26 cellular contexts compared by ENCODE assay signal in genomic region chr6:52925919-52926792, GRCh38. TPM values are rescaled to one million over a fixed set of nuclear protein-coding genes. Genes with fewer than 3 reads are reported as not detected.
"Had no signal": no experiment of that assay in that cellular context is flagged by ENCODE, and none has a peak within 500 bp of the region (broad histone marks: within the 10 kb centered on the region; RNA-seq: fewer than 3 reads in every experiment).

No MANE protein-coding gene starts in this region.

- H3K4me3 ChIP-seq: coronary artery, gastroesophageal sphincter, mucosa of descending colon, sigmoid colon, testis had no signal

- H3K27me3 ChIP-seq: gastroesophageal sphincter, sigmoid colon, testis had no signal

- H3K4me1 ChIP-seq: sigmoid colon, testis had no signal

- DNase-seq: activated CD4-positive, alpha-beta memory T cell treated with anti-CD3 and anti-CD28 coated beads, Interleukin-2, amount 10 ng/mL, durations not matched to agents 7 days and 5 days; activated CD4-positive, alpha-beta T cell treated with anti-CD3 and anti-CD28 coated beads, Interleukin-2, amount 10 ng/mL, durations not matched to agents 24 days and 14 days; activated effector memory CD4-positive, alpha-beta T cell treated with Interleukin-2 at 50 U/mL for 16 hours; activated naive CD4-positive, alpha-beta T cell treated with anti-CD3 and anti-CD28 coated beads for 36 hours; activated naive CD8-positive, alpha-beta T cell treated with anti-CD3 and anti-CD28 coated beads, Interleukin-2, amount 10 ng/mL, durations not matched to agents 7 days and 5 days; activated T-cell treated with anti-CD3 and anti-CD28 coated beads, Interleukin-2, amount 50 U/mL, for 72 hours; amniotic stem cell; endodermal cell; head of caudate nucleus; hypothalamus; left cardiac atrium; mucosa of descending colon; occipital lobe; sigmoid colon; stimulated activated CD4-positive, alpha-beta T cell treated with anti-CD3 and anti-CD28 coated beads, Interleukin-4, amount 100 ng/mL, for 1 hour; stimulated activated naive CD4-positive, alpha-beta T cell; testis had no signal

- ATAC-seq: activated CD4-positive, CD25-positive, alpha-beta regulatory T cell treated with anti-CD3 and anti-CD28 coated beads, Interleukin-2, amount 50 U/mL, for 24 hours; activated T-cell treated with anti-CD3 and anti-CD28 coated beads, Interleukin-2, amount 50 U/mL, for 72 hours; gastroesophageal sphincter; left cardiac atrium; mucosa of descending colon had no signal

- H3K27ac ChIP-seq: coronary artery, gastroesophageal sphincter, sigmoid colon had no signal

- H3K9me3 ChIP-seq: gastroesophageal sphincter, mucosa of descending colon, sigmoid colon, testis had no signal

- H3K36me3 ChIP-seq: gastroesophageal sphincter, sigmoid colon had no signal

RNA-seq across cellular contexts. Expression of gene GSTA3, which starts 16.7 kb away (rescaled TPM):
- total RNA-seq: activated CD4-positive, alpha-beta memory T cell treated with anti-CD3 and anti-CD28 coated beads, Interleukin-2, amount 10 ng/mL, durations not matched to agents 7 days and 5 days; activated CD4-positive, alpha-beta T cell treated with anti-CD3 and anti-CD28 coated beads, Interleukin-2, amount 10 ng/mL, durations not matched to agents 24 days and 14 days; activated naive CD4-positive, alpha-beta T cell treated with anti-CD3 and anti-CD28 coated beads for 36 hours; activated naive CD8-positive, alpha-beta T cell treated with anti-CD3 and anti-CD28 coated beads, Interleukin-2, amount 10 ng/mL, durations not matched to agents 7 days and 5 days; activated T-cell treated with anti-CD3 and anti-CD28 coated beads, Interleukin-2, amount 50 U/mL, for 72 hours; bronchial epithelial cell; endodermal cell; epithelial cell of proximal tubule; gastroesophageal sphincter; left cardiac atrium; mucosa of descending colon; neural crest cell; occipital lobe; posterior vena cava; renal cortical epithelial cell; sigmoid colon; T-helper 2 cell treated with Interferon-gamma antibody and Interleukin-4, amounts not matched to agents 100 ng/mL and 5 ng/mL, for 36 hours had no signal
- polyA plus RNA-seq: sigmoid colon had no signal
